In genomic region chr6:137810554-137811120, GRCh38 we compare ENCODE assay signal across 8 cellular contexts. TPM values are rescaled to one million over a fixed set of nuclear protein-coding genes. Genes with fewer than 3 reads are reported as not detected.
DNase-seq lines count a peak whose midpoint lies in the region; TF ChIP-seq lines count a peak whose summit lies in the region.
"Had no signal": no experiment of that assay in that cellular context is flagged by ENCODE, and none has a peak within 500 bp of the region (broad histone marks: within the 10 kb centered on the region; RNA-seq: fewer than 3 reads in every experiment).

No MANE protein-coding gene starts in this region.

- no peak for DNase-seq in Caco-2
- DNase-seq in osteoblast (ENCODE audit: insufficient read length, low spot score, missing footprints) = no peak
- DNase-seq in stimulated activated naive CD4-positive, alpha-beta T cell (lab: John Stamatoyannopoulos, UW) = no peak
- no peak for DNase-seq in HFFc6
- no peak for DNase-seq in G401 (ENCODE audit: low spot score)
- DNase-seq: DMS79 had no signal

- POLR2A ChIA-PET in Caco-2 (lab: Charles Lee) = interaction anchor here (1.3 kb wide), 1 partner anchor 12 kb away, joined by 4 read pairs; no protein-coding TSS in a partner anchor

- H3K79me2 ChIP-seq in Loucy (ENCODE audit: insufficient read depth, low read length) (no peaks in the 10 kb centered on the region), osteoblast (ENCODE audit: insufficient read depth, low read length) (no peaks in the 10 kb centered on the region)

- no peak for TF ChIP-seq CTCF in Caco-2 (IDR thresholded peaks at IDR 0.05; ENCODE audit: insufficient read depth in 1 of 2, low read depth in 1 of 2, low read length in 1 of 2, severe bottlenecking in 1 of 2, unreplicated experiment in 1 of 2)
- TF ChIP-seq CTCF in Loucy (conservative IDR thresholded peaks at IDR 0.05; ENCODE audit: low read length) = no peak
- TF ChIP-seq CTCF in osteoblast (IDR thresholded peaks at IDR 0.05; ENCODE audit: extremely low read depth, low read depth, low read length) = no peak
- no peak for TF ChIP-seq CTCF in HFFc6 (IDR thresholded peaks at IDR 0.05)

- H3K4me1 Mint-ChIP-seq in Caco-2 (ENCODE audit: low read depth, unreplicated experiment) (peaks cover 33% of the 10 kb centered on the region), HFFc6 (ENCODE audit: low read depth) (peaks cover 23% of the 10 kb centered on the region)
- peaks cover 49% of the 10 kb centered on the region for H3K4me1 Mint-ChIP-seq in activated naive CD8-positive, alpha-beta T cell (ENCODE audit: low read depth)

- H3K27me3 ChIP-seq in Caco-2 (replicated peaks; ENCODE audit: control insufficient read depth, insufficient read depth, low read length) (no peaks in the 10 kb centered on the region), Loucy (ENCODE audit: insufficient read depth, low read length, poor library complexity, severe bottlenecking) (no peaks in the 10 kb centered on the region), osteoblast (ENCODE audit: insufficient read depth, low read length) (no peaks in the 10 kb centered on the region)

- H3K4me1 ChIP-seq in Caco-2 (peaks cover 41% of the 10 kb centered on the region), Loucy (ENCODE audit: insufficient read depth, low read length, poor library complexity, severe bottlenecking) (peaks cover 56% of the 10 kb centered on the region), osteoblast (ENCODE audit: insufficient read depth, low read length) (peaks cover 23% of the 10 kb centered on the region)

- BruUV-seq in Caco-2 (replicated peaks; lab: Mats Ljungman, UMichigan) = no TSS peak

- no peaks in the 10 kb centered on the region for H4K20me1 ChIP-seq in Loucy (ENCODE audit: insufficient read depth, low read length, poor library complexity, severe bottlenecking)
- H4K20me1 ChIP-seq in osteoblast (ENCODE audit: insufficient read depth, low read length) = no peaks in the 10 kb centered on the region

- CTCF ChIA-PET in Caco-2 (lab: Charles Lee) = no interaction called here

- no peaks in the 10 kb centered on the region for H3K9me2 ChIP-seq in Loucy (replicated peaks; ENCODE audit: low read depth, low read length)

- H3K4me3 ChIP-seq in Caco-2 (ENCODE audit: low read depth, low read length) (no peak overlapping the region), Loucy (ENCODE audit: low read length, poor library complexity, severe bottlenecking) (peak overlapping the region; percentile 52), osteoblast (ENCODE audit: insufficient read depth, low read length) (no peak overlapping the region)

- H3K9me3 ChIP-seq in Caco-2 (no peaks in the 10 kb centered on the region), Loucy (ENCODE audit: insufficient read depth, low read depth, low read length) (no peaks in the 10 kb centered on the region), osteoblast (ENCODE audit: low read depth, low read length) (no peaks in the 10 kb centered on the region)

- H3K36me3 ChIP-seq in Caco-2 (ENCODE audit: control insufficient read depth, insufficient read depth, low read length) (no peaks in the 10 kb centered on the region), Loucy (ENCODE audit: insufficient read depth, low read length) (no peaks in the 10 kb centered on the region), osteoblast (ENCODE audit: insufficient read depth, low read length) (no peaks in the 10 kb centered on the region)

- peak overlapping the region; percentile 55 for H3K27ac ChIP-seq in osteoblast (ENCODE audit: low read depth, low read length)

- H3K4me3 Mint-ChIP-seq in Caco-2 (ENCODE audit: unreplicated experiment) = peak overlapping the region; percentile 67
- H3K4me3 Mint-ChIP-seq in activated naive CD8-positive, alpha-beta T cell = peak overlapping the region; percentile 65
- H3K4me3 Mint-ChIP-seq in HFFc6 = no peak overlapping the region

- H3K27ac Mint-ChIP-seq in Caco-2 (ENCODE audit: unreplicated experiment) = peak overlapping the region; percentile 74
- H3K27ac Mint-ChIP-seq in activated naive CD8-positive, alpha-beta T cell = peak overlapping the region; percentile 98
- H3K27ac Mint-ChIP-seq in HFFc6 = no peak overlapping the region; the same call in 1 of the 2 replicates

- peak overlapping the region; percentile 66 for H3K4me2 ChIP-seq in Loucy (ENCODE audit: low read depth, low read length, poor library complexity, severe bottlenecking)
- H3K4me2 ChIP-seq in osteoblast (ENCODE audit: insufficient read depth, low read length) = peak overlapping the region; percentile 69

- H2AFZ ChIP-seq in Loucy (ENCODE audit: low read length) (0 out of 2 replicates have a peak overlapping the region, but pooled peaks have one; percentile 21), osteoblast (ENCODE audit: low read length) (no peak overlapping the region)

- H3K9ac ChIP-seq in Loucy (ENCODE audit: low read depth, low read length, poor library complexity, severe bottlenecking) = peak overlapping the region; percentile 70

- intact Hi-C loops in Caco-2 (cut with micrococcal nuclease; ENCODE audit: unreplicated experiment) = loop anchor here (1.0 kb wide), 1 partner anchor 8 kb away; no protein-coding TSS in a partner anchor

- H3K36me3 Mint-ChIP-seq in Caco-2 (ENCODE audit: insufficient read depth, unreplicated experiment) (peaks cover under 1% of the 10 kb centered on the region), HFFc6 (ENCODE audit: low read depth) (no peaks in the 10 kb centered on the region)
- peaks cover 2% of the 10 kb centered on the region for H3K36me3 Mint-ChIP-seq in activated naive CD8-positive, alpha-beta T cell

- H3K9me3 Mint-ChIP-seq in Caco-2 (ENCODE audit: unreplicated experiment) (no peaks in the 10 kb centered on the region), HFFc6 (no peaks in the 10 kb centered on the region)
- no peaks in the 10 kb centered on the region for H3K9me3 Mint-ChIP-seq in activated naive CD8-positive, alpha-beta T cell (ENCODE audit: low read depth)

- no peaks in the 10 kb centered on the region for H3F3A ChIP-seq in Loucy (ENCODE audit: low read depth)

- in situ Hi-C loops in G401 (cut with HindIII; ENCODE audit: low sequenced_read_pairs) = no loop called here

- H3K27me3 Mint-ChIP-seq in Caco-2 (ENCODE audit: insufficient read depth, unreplicated experiment) (no peaks in the 10 kb centered on the region), HFFc6 (ENCODE audit: insufficient read depth) (no peaks in the 10 kb centered on the region; the same call in 1 of the 2 replicates)
- no peaks in the 10 kb centered on the region for H3K27me3 Mint-ChIP-seq in activated naive CD8-positive, alpha-beta T cell

RNA-seq across cellular contexts. Expression of gene TNFAIP3, which starts 56.4 kb away (rescaled TPM):
- 45.7 and 50.4 TPM in 2 replicates for total RNA-seq in Caco-2 (2022)
- total RNA-seq in osteoblast = 8.5 and 10.5 TPM in 2 replicates
- total RNA-seq in HFFc6 (2021; fragmentation: NEBNext Ultra II Directional; extraction: Animal tissue kit (Norgen Biotek cat#: 25700)) = 10 to 100 TPM in 1 of 6 experiments, 1 to 10 TPM in 5; 4.5 to 17.2 (median 7.8) TPM
- total RNA-seq in G401 (2014; rRNA removed; shearing (Covaris generic)) = 0.75 and 2.2 TPM in 2 replicates
